In the genomic region with DNA sequence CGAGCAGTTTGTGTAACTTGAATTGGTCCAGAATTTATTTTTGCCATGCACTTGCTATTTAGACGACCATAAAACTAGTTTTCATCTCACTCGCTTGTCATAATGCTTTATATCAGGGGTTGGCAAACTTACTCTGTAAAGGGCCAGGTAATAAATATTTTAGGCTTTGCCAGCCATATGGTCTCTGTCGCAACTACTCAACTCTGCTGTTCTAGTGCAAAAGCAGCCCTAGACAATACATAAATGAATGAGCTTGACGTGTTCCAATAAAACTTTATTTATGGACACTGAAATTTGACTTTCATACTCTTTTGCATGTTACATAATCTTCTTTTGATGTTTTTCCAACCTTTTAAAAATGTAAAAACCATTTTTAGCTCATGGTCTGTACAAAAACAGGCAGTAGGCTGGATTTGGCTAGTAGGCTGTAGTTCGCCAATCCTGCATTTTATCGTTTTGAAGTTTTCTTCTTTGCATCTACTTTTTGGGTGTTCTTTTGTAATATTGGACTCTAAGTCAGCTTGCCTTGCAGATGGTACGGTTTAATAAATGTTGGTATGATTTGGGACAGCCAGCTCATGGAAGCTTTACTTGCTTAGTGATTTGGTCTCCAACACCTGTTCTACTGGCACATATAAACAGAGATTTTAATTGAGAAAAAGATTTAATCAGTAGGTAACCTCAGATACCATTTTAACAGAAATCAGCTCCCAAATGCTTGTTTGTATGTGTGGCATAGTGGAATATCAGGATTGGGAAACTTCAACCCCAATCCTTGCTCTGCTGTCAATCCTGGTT, we compare ENCODE assay signal across 14 cellular contexts. TPM values are rescaled to one million over a fixed set of nuclear protein-coding genes. Genes with fewer than 3 reads are reported as not detected.
DNase-seq lines count a peak whose midpoint lies in the region; ATAC-seq and TF ChIP-seq lines count a peak whose summit lies in the region.
"Had no signal": no experiment of that assay in that cellular context is flagged by ENCODE, and none has a peak within 500 bp of the region (broad histone marks: within the 10 kb centered on the region; RNA-seq: fewer than 3 reads in every experiment).

No MANE protein-coding gene starts in this region.

- H3K4me1 Mint-ChIP-seq in T-helper 2 cell treated with Interferon-gamma antibody and Interleukin-4, amounts not matched to agents 5 μg/mL and 100 μg/mL, for 36 hours (ENCODE audit: low read depth) = peaks cover 23% of the 10 kb centered on the region
- H3K4me1 Mint-ChIP-seq in HFFc6 (ENCODE audit: low read depth) = peaks cover 65% of the 10 kb centered on the region
- H3K4me1 Mint-ChIP-seq in stimulated activated naive B cell treated with anti-CD40 and anti-IgM and Interleukin-4, amounts not matched to agents 10 μg/mL and 1 μg/mL and 100 μg/mL, for 72 hours = peaks cover 22 to 26% of the 10 kb centered on the region in 2 donors

- H3K9me3 ChIP-seq in smooth muscle cell (replicated peaks; ENCODE audit: low read depth) = no peaks in the 10 kb centered on the region
- H3K9me3 ChIP-seq: A549 had no signal

- H3K4me3 Mint-ChIP-seq in T-helper 2 cell treated with Interferon-gamma antibody and Interleukin-4, amounts not matched to agents 5 μg/mL and 100 μg/mL, for 36 hours = no peak overlapping the region
- H3K4me3 Mint-ChIP-seq in HFFc6 = peak overlapping the region; percentile 20; the same call in 1 of the 2 replicates
- no peak overlapping the region for H3K4me3 Mint-ChIP-seq in stimulated activated naive B cell treated with anti-CD40 and anti-IgM and Interleukin-4, amounts not matched to agents 10 μg/mL and 1 μg/mL and 100 μg/mL, for 72 hours
- H3K4me3 Mint-ChIP-seq: CD14-positive monocyte had no signal

- WGBS in smooth muscle cell (ENCODE audit: low lambda C conversion rate) = 96% methylated on average over 8 of the region's 8 CpGs

- H3K27ac Mint-ChIP-seq in T-helper 2 cell treated with Interferon-gamma antibody and Interleukin-4, amounts not matched to agents 5 μg/mL and 100 μg/mL, for 36 hours = peak overlapping the region; percentile 17
- H3K27ac Mint-ChIP-seq in HFFc6 = peak overlapping the region; percentile 84
- H3K27ac Mint-ChIP-seq in stimulated activated naive B cell treated with anti-CD40 and anti-IgM and Interleukin-4, amounts not matched to agents 10 μg/mL and 1 μg/mL and 100 μg/mL, for 72 hours = no peak overlapping the region

- no peak overlapping the region for H3K4me2 ChIP-seq in smooth muscle cell
- H3K4me2 ChIP-seq: A549 had no signal

- H3K79me2 ChIP-seq in smooth muscle cell (ENCODE audit: low read depth) = peaks cover 98% of the 10 kb centered on the region

- no peak for ATAC-seq in HG03442 (IDR thresholded peaks at IDR 0.05; ENCODE audit: unreplicated experiment)
- ATAC-seq in stimulated activated naive B cell treated with anti-CD40 and anti-IgM and Interleukin-4, amounts not matched to agents 10 μg/mL and 1 μg/mL and 100 μg/mL, for 72 hours (replicated peaks) = no peak
- ATAC-seq: A549 had no signal

- H3K4me3 ChIP-seq in smooth muscle cell = no peak overlapping the region
- H3K4me3 ChIP-seq: A549 had no signal

- no peak for DNase-seq in T-helper 2 cell treated with Interferon-gamma antibody and Interleukin-4, amounts not matched to agents 5 μg/mL and 100 μg/mL, for 36 hours (ENCODE audit: low spot score)
- DNase-seq in T-helper 2 cell = no peak
- no peak for DNase-seq in HFFc6
- peak; percentile 53 for DNase-seq in cerebellum (ENCODE audit: low spot score)
- DNase-seq in smooth muscle cell (lab: John Stamatoyannopoulos, UW; ENCODE audit: unreplicated experiment) = no peak
- DNase-seq in NCI-H1436 treated with DMSO at 0.1 percent for 48 hours (lab: John Stamatoyannopoulos, UW) = no peak
- no peak for DNase-seq in stimulated activated naive B cell treated with anti-CD40 and anti-IgM and Interleukin-4, amounts not matched to agents 10 μg/mL and 1 μg/mL and 100 μg/mL, for 72 hours
- DNase-seq: DMS79, NCI-H524 had no signal

- peaks cover 19% of the 10 kb centered on the region for H3F3A ChIP-seq in smooth muscle cell (ENCODE audit: low read depth)

- no peaks in the 10 kb centered on the region for H3K36me3 ChIP-seq in smooth muscle cell (ENCODE audit: low read depth)

- peaks cover 60% of the 10 kb centered on the region for H3K36me3 Mint-ChIP-seq in T-helper 2 cell treated with Interferon-gamma antibody and Interleukin-4, amounts not matched to agents 5 μg/mL and 100 μg/mL, for 36 hours (ENCODE audit: low read depth)
- peaks cover 26% of the 10 kb centered on the region for H3K36me3 Mint-ChIP-seq in HFFc6 (ENCODE audit: low read depth)
- H3K36me3 Mint-ChIP-seq in stimulated activated naive B cell treated with anti-CD40 and anti-IgM and Interleukin-4, amounts not matched to agents 10 μg/mL and 1 μg/mL and 100 μg/mL, for 72 hours = peaks cover 51 to 74% of the 10 kb centered on the region in 2 donors

- peaks cover 99% of the 10 kb centered on the region for H4K20me1 ChIP-seq in smooth muscle cell (ENCODE audit: low read depth)

- peaks cover 14% of the 10 kb centered on the region for H3K4me1 ChIP-seq in smooth muscle cell (ENCODE audit: low read depth)

- no peak for TF ChIP-seq CTCF in HFFc6 (IDR thresholded peaks at IDR 0.05)
- TF ChIP-seq CTCF in smooth muscle cell (IDR thresholded peaks at IDR 0.05; ENCODE audit: borderline replicate concordance, insufficient read depth, poor library complexity, severe bottlenecking) = no peak

- H3K9me3 Mint-ChIP-seq in T-helper 2 cell treated with Interferon-gamma antibody and Interleukin-4, amounts not matched to agents 5 μg/mL and 100 μg/mL, for 36 hours = peaks cover 14% of the 10 kb centered on the region
- no peaks in the 10 kb centered on the region for H3K9me3 Mint-ChIP-seq in HFFc6
- peaks cover 7 to 9% of the 10 kb centered on the region in 2 donors for H3K9me3 Mint-ChIP-seq in stimulated activated naive B cell treated with anti-CD40 and anti-IgM and Interleukin-4, amounts not matched to agents 10 μg/mL and 1 μg/mL and 100 μg/mL, for 72 hours

- H3K27me3 Mint-ChIP-seq in T-helper 2 cell treated with Interferon-gamma antibody and Interleukin-4, amounts not matched to agents 5 μg/mL and 100 μg/mL, for 36 hours (ENCODE audit: low read depth) = no peaks in the 10 kb centered on the region
- no peaks in the 10 kb centered on the region; the same call in 1 of the 2 replicates for H3K27me3 Mint-ChIP-seq in HFFc6 (ENCODE audit: insufficient read depth)
- H3K27me3 Mint-ChIP-seq in stimulated activated naive B cell treated with anti-CD40 and anti-IgM and Interleukin-4, amounts not matched to agents 10 μg/mL and 1 μg/mL and 100 μg/mL, for 72 hours = no peaks in the 10 kb centered on the region

- H3K27me3 ChIP-seq in smooth muscle cell (ENCODE audit: low read depth) = no peaks in the 10 kb centered on the region

- peak overlapping the region; percentile 62 for H3K27ac ChIP-seq in smooth muscle cell (ENCODE audit: low read depth)
- H3K27ac ChIP-seq: A549 had no signal

- H3K9ac ChIP-seq in smooth muscle cell (ENCODE audit: low read depth) = no peak overlapping the region

- H2AFZ ChIP-seq in smooth muscle cell (ENCODE audit: low read depth) = no peak overlapping the region

RNA-seq across cellular contexts. Expression of a gene that starts 25.6 kb away (rescaled TPM):
- total RNA-seq in HFFc6 (2021; fragmentation: NEBNext Ultra II Directional; extraction: Animal tissue kit (Norgen Biotek cat#: 25700)) = 100 to 1,000 TPM; 217 to 259 (median 247) TPM
- total RNA-seq in cerebellum (62.8 TPM), smooth muscle cell (129 and 187 TPM in 2 replicates)
- 134 and 136 TPM in 2 replicates for polyA plus RNA-seq in smooth muscle cell

RNA-seq across cellular contexts. Expression of a gene that starts 59.7 kb away (rescaled TPM):
- total RNA-seq in HFFc6 (2021; fragmentation: NEBNext Ultra II Directional; extraction: Animal tissue kit (Norgen Biotek cat#: 25700)) = not detected
- total RNA-seq in cerebellum (not detected), smooth muscle cell (not detected in 2 replicates)
- not detected in 2 replicates for polyA plus RNA-seq in smooth muscle cell
- total RNA-seq: OCI-LY7, SK-MEL-5 had no signal
- polyA plus RNA-seq: A549, CD14-positive monocyte had no signal
